Comparison of ENCODE assay signal across 21 cellular contexts in the genomic region with DNA sequence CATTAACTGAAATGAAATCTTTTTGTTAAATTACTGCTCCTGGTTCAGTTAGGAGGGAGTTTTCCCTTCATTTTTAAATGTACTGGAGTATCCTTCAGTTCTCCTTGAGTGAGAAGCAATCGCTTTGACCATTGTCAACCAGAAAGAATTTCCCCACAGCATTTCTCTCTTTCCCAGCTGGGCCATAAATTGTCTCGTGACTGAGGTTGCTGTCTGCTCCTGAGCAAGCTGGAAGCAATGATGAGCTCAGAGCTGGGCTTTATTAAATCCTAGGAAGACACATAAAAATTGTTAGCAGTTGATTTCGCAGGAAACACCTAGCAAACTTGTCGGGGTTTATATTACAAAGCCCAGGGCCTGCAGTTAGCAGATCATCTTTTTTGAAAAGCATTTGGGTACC.
DNase-seq lines count a peak whose midpoint lies in the region; ATAC-seq and TF ChIP-seq lines count a peak whose summit lies in the region.
"Had no signal": no experiment of that assay in that cellular context is flagged by ENCODE, and none has a peak within 500 bp of the region (broad histone marks: within the 10 kb centered on the region; RNA-seq: fewer than 3 reads in every experiment).

No MANE protein-coding gene starts in this region.

- H3K27ac ChIP-seq in stomach (no peak overlapping the region), tibial nerve (no peak overlapping the region)

- no peaks in the 10 kb centered on the region for H3K27me3 ChIP-seq in BJ (ENCODE audit: control insufficient read depth, insufficient read depth, low read length)
- H3K27me3 ChIP-seq in stomach, result no peaks in the 10 kb centered on the region
- no peaks in the 10 kb centered on the region for H3K27me3 ChIP-seq in tibial nerve

- H3K9me3 Mint-ChIP-seq in activated T-cell treated with anti-CD3 and anti-CD28 coated beads, Interleukin-2, amount 50 U/mL, for 4 hours, result peaks cover 3% of the 10 kb centered on the region

- no peaks in the 10 kb centered on the region for H3K36me3 Mint-ChIP-seq in activated T-cell treated with anti-CD3 and anti-CD28 coated beads, Interleukin-2, amount 50 U/mL, for 4 hours (ENCODE audit: insufficient read depth)
- H3K36me3 Mint-ChIP-seq: CD14-positive monocyte had no signal

- in situ Hi-C loops in SK-MEL-5 (cut with HindIII; ENCODE audit: low pct_unique_long_range_greater_than_20kb, low sequenced_read_pairs), result no loop called here

- CTCF ChIA-PET in BJ (lab: Yijun Ruan, JAX), result no interaction called here

- H3K9me3 ChIP-seq in stomach, result no peaks in the 10 kb centered on the region
- no peaks in the 10 kb centered on the region for H3K9me3 ChIP-seq in tibial nerve

- ATAC-seq in activated T-cell treated with anti-CD3 and anti-CD28 coated beads, Interleukin-2, amount 50 U/mL, for 4 hours, result no peak
- ATAC-seq: Panc1, SK-N-SH treated with all-trans-retinoic acid at 6 μM for 48 hours had no signal

- 79 to 96% (median 90%) methylated on average over 4 of the region's 4 CpGs for WGBS in stomach, 5 donors
- 65 to 79% methylated on average over 4 of the region's 4 CpGs for WGBS in tibial nerve, 2 donors

- TF ChIP-seq POLR2A in stomach (IDR thresholded peaks at IDR 0.05), result no peak
- TF ChIP-seq POLR2A in tibial nerve (IDR thresholded peaks at IDR 0.05), result no peak

- intact Hi-C loops in stomach (cut with DNase I; ENCODE audit: low total_unique reads), result no loop called here

- DNase-seq in BJ (ENCODE audit: low read depth), result peak; percentile 33
- DNase-seq in SK-MEL-5 (ENCODE audit: low read depth, low spot score), result peak; percentile 32
- peak; percentile 38 for DNase-seq in islet precursor cell
- peak; percentile 11 for DNase-seq in stomach
- DNase-seq in UCSD-AML1 (lab: John Stamatoyannopoulos, UW; ENCODE audit: unreplicated experiment), result no peak
- no peak for DNase-seq in tibial nerve (ENCODE audit: low spot score in 2 of 2)
- no peak for DNase-seq in activated T-cell treated with anti-CD3 and anti-CD28 coated beads, Interleukin-2, amount 50 U/mL, for 4 hours
- DNase-seq: GOT3; HCEC 1CT; KG1; NCI-H1092; NCI-H1436; NCI-H187 treated with DMSO at 0.1 percent for 48 hours; NCI-H2107; NCI-H510A treated with DMSO at 0.1 percent for 48 hours; NCI-H748 treated with DMSO at 0.1 percent for 48 hours; NK-92 treated with Interleukin-12 subunit alpha and Interleukin-12 subunit beta, amount 100 ng/mL, for 24 hours; SIG-M5 had no signal

- H3K4me3 Mint-ChIP-seq in activated T-cell treated with anti-CD3 and anti-CD28 coated beads, Interleukin-2, amount 50 U/mL, for 4 hours, result no peak overlapping the region
- H3K4me3 Mint-ChIP-seq: CD14-positive monocyte had no signal

- TF ChIP-seq CTCF in BJ (IDR thresholded peaks at IDR 0.05; ENCODE audit: insufficient read depth, low read depth, low read length) (no peak), stomach (IDR thresholded peaks at IDR 0.05) (no peak), tibial nerve (IDR thresholded peaks at IDR 0.05) (no peak)

- peaks cover 16% of the 10 kb centered on the region for H3K4me1 Mint-ChIP-seq in activated T-cell treated with anti-CD3 and anti-CD28 coated beads, Interleukin-2, amount 50 U/mL, for 4 hours (ENCODE audit: low read depth)

- POLR2A ChIA-PET in BJ (lab: Charles Lee), result no interaction called here

- H3K4me1 ChIP-seq in stomach (peaks cover 10 to 32% (median 15%) of the 10 kb centered on the region in 4 donors), tibial nerve (no peaks in the 10 kb centered on the region)

- H3K36me3 ChIP-seq in BJ (ENCODE audit: control insufficient read depth, insufficient read depth, low read length) (no peaks in the 10 kb centered on the region), stomach (no peaks in the 10 kb centered on the region), tibial nerve (peaks cover 0 to 23% (median 0%) of the 10 kb centered on the region in 3 donors)

- no peak overlapping the region for H3K4me3 ChIP-seq in BJ (ENCODE audit: low read depth, low read length)
- H3K4me3 ChIP-seq in stomach, result no peak overlapping the region
- no peak overlapping the region for H3K4me3 ChIP-seq in tibial nerve

- TF ChIP-seq EP300 in stomach (IDR thresholded peaks at IDR 0.05) (no peak), tibial nerve (IDR thresholded peaks at IDR 0.05) (no peak)

- H3K27me3 Mint-ChIP-seq in activated T-cell treated with anti-CD3 and anti-CD28 coated beads, Interleukin-2, amount 50 U/mL, for 4 hours (ENCODE audit: low read depth), result peaks cover 4% of the 10 kb centered on the region

Comparison
In these comparisons a context has a peak if more than half of its experiments do, and no peak if none do; other contexts are left out.
1. DNase-seq: peak in BJ (single experiment), SK-MEL-5 (single experiment), islet precursor cell (single experiment) and stomach (single experiment); none in UCSD-AML1 (single experiment), tibial nerve (0 of 2) and activated T-cell treated with anti-CD3 and anti-CD28 coated beads, Interleukin-2, amount 50 U/mL, for 4 hours (single experiment).